Comparison of ENCODE assay signal across 1 cellular context in the genomic region with DNA sequence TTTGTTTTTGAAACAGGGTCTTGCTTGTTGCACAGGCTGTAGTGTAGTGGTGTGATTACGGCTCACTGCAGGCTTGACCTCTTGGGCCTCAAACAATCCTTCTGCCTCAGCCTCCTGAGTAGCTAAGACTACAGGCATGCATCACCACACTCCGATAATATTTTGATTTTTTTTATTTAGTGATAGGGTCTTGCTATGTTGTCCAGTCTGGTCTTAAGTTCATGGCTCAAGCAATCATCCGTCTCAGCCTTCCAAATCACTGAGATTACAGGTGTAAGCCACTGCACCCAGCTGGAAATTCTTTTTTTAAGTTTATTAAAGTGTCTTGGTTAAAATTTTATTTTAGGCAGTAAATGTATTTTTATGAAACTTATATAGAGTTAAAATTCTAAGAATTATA.
TF ChIP-seq lines count a peak whose summit lies in the region.

No MANE protein-coding gene starts in this region.

TF ChIP-seq in GM12878, 131 proteins besides CTCF, POLR2A, EP300 and RAD21:
- TF ChIP-seq DPF2 (IDR thresholded peaks at IDR 0.05) (no peak), MYB (IDR thresholded peaks at IDR 0.05; ENCODE audit: borderline replicate concordance, low read depth, low read length) (no peak), SREBF1 (IDR thresholded peaks at IDR 0.05; ENCODE audit: low read length) (no peak), ZNF622 (IDR thresholded peaks at IDR 0.05) (no peak), RBBP5 (conservative IDR thresholded peaks at IDR 0.05) (no peak), GABPA (IDR thresholded peaks at IDR 0.05; ENCODE audit: low read depth) (no peak), TCF3 (IDR thresholded peaks at IDR 0.05; ENCODE audit: borderline replicate concordance, insufficient read depth, low read depth, low read length) (no peak), SIN3A (IDR thresholded peaks at IDR 0.05; ENCODE audit: low read depth, low read length) (no peak), HDGF (IDR thresholded peaks at IDR 0.05) (no peak), SP1 (IDR thresholded peaks at IDR 0.05; ENCODE audit: low read depth, low read length) (no peak)
- TF ChIP-seq, protein P1, sequence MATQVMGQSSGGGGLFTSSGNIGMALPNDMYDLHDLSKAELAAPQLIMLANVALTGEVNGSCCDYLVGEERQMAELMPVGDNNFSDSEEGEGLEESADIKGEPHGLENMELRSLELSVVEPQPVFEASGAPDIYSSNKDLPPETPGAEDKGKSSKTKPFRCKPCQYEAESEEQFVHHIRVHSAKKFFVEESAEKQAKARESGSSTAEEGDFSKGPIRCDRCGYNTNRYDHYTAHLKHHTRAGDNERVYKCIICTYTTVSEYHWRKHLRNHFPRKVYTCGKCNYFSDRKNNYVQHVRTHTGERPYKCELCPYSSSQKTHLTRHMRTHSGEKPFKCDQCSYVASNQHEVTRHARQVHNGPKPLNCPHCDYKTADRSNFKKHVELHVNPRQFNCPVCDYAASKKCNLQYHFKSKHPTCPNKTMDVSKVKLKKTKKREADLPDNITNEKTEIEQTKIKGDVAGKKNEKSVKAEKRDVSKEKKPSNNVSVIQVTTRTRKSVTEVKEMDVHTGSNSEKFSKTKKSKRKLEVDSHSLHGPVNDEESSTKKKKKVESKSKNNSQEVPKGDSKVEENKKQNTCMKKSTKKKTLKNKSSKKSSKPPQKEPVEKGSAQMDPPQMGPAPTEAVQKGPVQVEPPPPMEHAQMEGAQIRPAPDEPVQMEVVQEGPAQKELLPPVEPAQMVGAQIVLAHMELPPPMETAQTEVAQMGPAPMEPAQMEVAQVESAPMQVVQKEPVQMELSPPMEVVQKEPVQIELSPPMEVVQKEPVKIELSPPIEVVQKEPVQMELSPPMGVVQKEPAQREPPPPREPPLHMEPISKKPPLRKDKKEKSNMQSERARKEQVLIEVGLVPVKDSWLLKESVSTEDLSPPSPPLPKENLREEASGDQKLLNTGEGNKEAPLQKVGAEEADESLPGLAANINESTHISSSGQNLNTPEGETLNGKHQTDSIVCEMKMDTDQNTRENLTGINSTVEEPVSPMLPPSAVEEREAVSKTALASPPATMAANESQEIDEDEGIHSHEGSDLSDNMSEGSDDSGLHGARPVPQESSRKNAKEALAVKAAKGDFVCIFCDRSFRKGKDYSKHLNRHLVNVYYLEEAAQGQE (IDR thresholded peaks at IDR 0.05; ENCODE audit: low read depth, low read length) = no peak
- TF ChIP-seq, protein P2, sequence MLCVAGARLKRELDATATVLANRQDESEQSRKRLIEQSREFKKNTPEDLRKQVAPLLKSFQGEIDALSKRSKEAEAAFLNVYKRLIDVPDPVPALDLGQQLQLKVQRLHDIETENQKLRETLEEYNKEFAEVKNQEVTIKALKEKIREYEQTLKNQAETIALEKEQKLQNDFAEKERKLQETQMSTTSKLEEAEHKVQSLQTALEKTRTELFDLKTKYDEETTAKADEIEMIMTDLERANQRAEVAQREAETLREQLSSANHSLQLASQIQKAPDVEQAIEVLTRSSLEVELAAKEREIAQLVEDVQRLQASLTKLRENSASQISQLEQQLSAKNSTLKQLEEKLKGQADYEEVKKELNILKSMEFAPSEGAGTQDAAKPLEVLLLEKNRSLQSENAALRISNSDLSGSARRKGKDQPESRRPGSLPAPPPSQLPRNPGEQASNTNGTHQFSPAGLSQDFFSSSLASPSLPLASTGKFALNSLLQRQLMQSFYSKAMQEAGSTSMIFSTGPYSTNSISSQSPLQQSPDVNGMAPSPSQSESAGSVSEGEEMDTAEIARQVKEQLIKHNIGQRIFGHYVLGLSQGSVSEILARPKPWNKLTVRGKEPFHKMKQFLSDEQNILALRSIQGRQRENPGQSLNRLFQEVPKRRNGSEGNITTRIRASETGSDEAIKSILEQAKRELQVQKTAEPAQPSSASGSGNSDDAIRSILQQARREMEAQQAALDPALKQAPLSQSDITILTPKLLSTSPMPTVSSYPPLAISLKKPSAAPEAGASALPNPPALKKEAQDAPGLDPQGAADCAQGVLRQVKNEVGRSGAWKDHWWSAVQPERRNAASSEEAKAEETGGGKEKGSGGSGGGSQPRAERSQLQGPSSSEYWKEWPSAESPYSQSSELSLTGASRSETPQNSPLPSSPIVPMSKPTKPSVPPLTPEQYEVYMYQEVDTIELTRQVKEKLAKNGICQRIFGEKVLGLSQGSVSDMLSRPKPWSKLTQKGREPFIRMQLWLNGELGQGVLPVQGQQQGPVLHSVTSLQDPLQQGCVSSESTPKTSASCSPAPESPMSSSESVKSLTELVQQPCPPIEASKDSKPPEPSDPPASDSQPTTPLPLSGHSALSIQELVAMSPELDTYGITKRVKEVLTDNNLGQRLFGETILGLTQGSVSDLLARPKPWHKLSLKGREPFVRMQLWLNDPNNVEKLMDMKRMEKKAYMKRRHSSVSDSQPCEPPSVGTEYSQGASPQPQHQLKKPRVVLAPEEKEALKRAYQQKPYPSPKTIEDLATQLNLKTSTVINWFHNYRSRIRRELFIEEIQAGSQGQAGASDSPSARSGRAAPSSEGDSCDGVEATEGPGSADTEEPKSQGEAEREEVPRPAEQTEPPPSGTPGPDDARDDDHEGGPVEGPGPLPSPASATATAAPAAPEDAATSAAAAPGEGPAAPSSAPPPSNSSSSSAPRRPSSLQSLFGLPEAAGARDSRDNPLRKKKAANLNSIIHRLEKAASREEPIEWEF (IDR thresholded peaks at IDR 0.05; ENCODE audit: insufficient replicate concordance, low read depth, low read length) = no peak
- TF ChIP-seq, protein P3, sequence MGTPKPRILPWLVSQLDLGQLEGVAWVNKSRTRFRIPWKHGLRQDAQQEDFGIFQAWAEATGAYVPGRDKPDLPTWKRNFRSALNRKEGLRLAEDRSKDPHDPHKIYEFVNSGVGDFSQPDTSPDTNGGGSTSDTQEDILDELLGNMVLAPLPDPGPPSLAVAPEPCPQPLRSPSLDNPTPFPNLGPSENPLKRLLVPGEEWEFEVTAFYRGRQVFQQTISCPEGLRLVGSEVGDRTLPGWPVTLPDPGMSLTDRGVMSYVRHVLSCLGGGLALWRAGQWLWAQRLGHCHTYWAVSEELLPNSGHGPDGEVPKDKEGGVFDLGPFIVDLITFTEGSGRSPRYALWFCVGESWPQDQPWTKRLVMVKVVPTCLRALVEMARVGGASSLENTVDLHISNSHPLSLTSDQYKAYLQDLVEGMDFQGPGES (IDR thresholded peaks at IDR 0.05) = no peak
- TF ChIP-seq, protein P4, sequence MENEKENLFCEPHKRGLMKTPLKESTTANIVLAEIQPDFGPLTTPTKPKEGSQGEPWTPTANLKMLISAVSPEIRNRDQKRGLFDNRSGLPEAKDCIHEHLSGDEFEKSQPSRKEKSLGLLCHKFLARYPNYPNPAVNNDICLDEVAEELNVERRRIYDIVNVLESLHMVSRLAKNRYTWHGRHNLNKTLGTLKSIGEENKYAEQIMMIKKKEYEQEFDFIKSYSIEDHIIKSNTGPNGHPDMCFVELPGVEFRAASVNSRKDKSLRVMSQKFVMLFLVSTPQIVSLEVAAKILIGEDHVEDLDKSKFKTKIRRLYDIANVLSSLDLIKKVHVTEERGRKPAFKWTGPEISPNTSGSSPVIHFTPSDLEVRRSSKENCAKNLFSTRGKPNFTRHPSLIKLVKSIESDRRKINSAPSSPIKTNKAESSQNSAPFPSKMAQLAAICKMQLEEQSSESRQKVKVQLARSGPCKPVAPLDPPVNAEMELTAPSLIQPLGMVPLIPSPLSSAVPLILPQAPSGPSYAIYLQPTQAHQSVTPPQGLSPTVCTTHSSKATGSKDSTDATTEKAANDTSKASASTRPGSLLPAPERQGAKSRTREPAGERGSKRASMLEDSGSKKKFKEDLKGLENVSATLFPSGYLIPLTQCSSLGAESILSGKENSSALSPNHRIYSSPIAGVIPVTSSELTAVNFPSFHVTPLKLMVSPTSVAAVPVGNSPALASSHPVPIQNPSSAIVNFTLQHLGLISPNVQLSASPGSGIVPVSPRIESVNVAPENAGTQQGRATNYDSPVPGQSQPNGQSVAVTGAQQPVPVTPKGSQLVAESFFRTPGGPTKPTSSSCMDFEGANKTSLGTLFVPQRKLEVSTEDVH (IDR thresholded peaks at IDR 0.05; ENCODE audit: low read depth, partially characterized antibody) = no peak
- TF ChIP-seq, protein P5, sequence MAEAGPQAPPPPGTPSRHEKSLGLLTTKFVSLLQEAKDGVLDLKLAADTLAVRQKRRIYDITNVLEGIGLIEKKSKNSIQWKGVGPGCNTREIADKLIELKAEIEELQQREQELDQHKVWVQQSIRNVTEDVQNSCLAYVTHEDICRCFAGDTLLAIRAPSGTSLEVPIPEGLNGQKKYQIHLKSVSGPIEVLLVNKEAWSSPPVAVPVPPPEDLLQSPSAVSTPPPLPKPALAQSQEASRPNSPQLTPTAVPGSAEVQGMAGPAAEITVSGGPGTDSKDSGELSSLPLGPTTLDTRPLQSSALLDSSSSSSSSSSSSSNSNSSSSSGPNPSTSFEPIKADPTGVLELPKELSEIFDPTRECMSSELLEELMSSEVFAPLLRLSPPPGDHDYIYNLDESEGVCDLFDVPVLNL (IDR thresholded peaks at IDR 0.05; ENCODE audit: low read depth, low read length) = no peak
